In the genomic region with DNA sequence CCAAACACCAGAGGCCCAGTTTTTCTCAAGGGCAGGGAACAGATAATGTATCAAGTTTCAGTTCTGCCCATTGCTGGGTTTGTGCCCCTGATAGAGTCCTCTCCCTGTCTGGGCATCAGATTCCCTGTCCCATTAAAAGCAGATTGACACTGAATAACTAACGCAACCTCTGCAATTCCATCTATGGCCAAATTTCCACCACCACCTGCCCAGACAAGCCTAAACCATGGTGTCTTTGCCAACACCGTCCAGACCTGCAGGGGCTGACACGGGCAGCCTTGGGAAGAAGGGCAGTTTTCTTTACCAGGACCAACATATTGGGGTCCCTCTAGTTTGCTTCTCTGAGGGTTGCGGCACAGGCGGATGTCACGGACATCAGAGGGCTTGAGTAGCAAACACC, we compare ENCODE assay signal across 25 cellular contexts. TPM values are rescaled to one million over a fixed set of nuclear protein-coding genes. Genes with fewer than 3 reads are reported as not detected.
"Had no signal": no experiment of that assay in that cellular context is flagged by ENCODE, and none has a peak within 500 bp of the region (broad histone marks: within the 10 kb centered on the region; RNA-seq: fewer than 3 reads in every experiment).

No MANE protein-coding gene starts in this region.

- ATAC-seq: activated CD4-positive, alpha-beta T cell treated with anti-CD3 and anti-CD28 coated beads for 36 hours; activated CD8-positive, alpha-beta memory T cell treated with anti-CD3 and anti-CD28 coated beads, Interleukin-2, amount 10 ng/mL, durations not matched to agents 7 days and 5 days; activated CD8-positive, alpha-beta T cell treated with anti-CD3 and anti-CD28 coated beads, Interleukin-2, amount 10 ng/mL, durations not matched to agents 7 days and 5 days; activated naive CD4-positive, alpha-beta T cell treated with anti-CD3 and anti-CD28 coated beads, Interleukin-2, amount 50 U/mL, for 72 hours; pancreas; stimulated activated naive B cell treated with anti-CD40 and anti-IgM and Interleukin-4, amounts not matched to agents 10 μg/mL and 1 μg/mL and 100 μg/mL, for 72 hours; upper lobe of right lung had no signal

- H3K4me1 ChIP-seq: pancreas, psoas muscle, tibial artery, upper lobe of right lung had no signal

- H3K27me3 ChIP-seq: esophagus squamous epithelium, pancreas, suprapubic skin, tibial artery, upper lobe of right lung had no signal

- FAIRE-seq: islet of Langerhans, pancreas had no signal

- H3K4me3 ChIP-seq: coronary artery, dorsolateral prefrontal cortex, esophagus squamous epithelium, pancreas, psoas muscle, smooth muscle cell, suprapubic skin, tibial artery, upper lobe of right lung had no signal

- H3K9me3 ChIP-seq: esophagus squamous epithelium, pancreas, psoas muscle, suprapubic skin, tibial artery, upper lobe of right lung had no signal

- H3K9me3 Mint-ChIP-seq: activated naive CD4-positive, alpha-beta T cell treated with anti-CD3 and anti-CD28 coated beads, Interleukin-2, amount 50 U/mL, for 72 hours; mesothelial cell of epicardium; nephron; stimulated activated naive B cell treated with anti-CD40 and anti-IgM and Interleukin-4, amounts not matched to agents 10 μg/mL and 1 μg/mL and 100 μg/mL, for 72 hours; T-helper 2 cell treated with Interferon-gamma antibody and Interleukin-4, amounts not matched to agents 5 μg/mL and 100 μg/mL, for 36 hours had no signal

- H3K4me2 ChIP-seq: smooth muscle cell had no signal

- H3K36me3 Mint-ChIP-seq: activated CD8-positive, alpha-beta memory T cell treated with anti-CD3 and anti-CD28 coated beads, Interleukin-2, amount 10 ng/mL, durations not matched to agents 7 days and 5 days; activated naive CD4-positive, alpha-beta T cell treated with anti-CD3 and anti-CD28 coated beads, Interleukin-2, amount 50 U/mL, for 72 hours; mesothelial cell of epicardium; stimulated activated naive B cell treated with anti-CD40 and anti-IgM and Interleukin-4, amounts not matched to agents 10 μg/mL and 1 μg/mL and 100 μg/mL, for 72 hours had no signal

- H3K27ac ChIP-seq: coronary artery, dorsolateral prefrontal cortex, esophagus squamous epithelium, pancreas, psoas muscle, suprapubic skin, tibial artery, upper lobe of right lung had no signal

- H3K27ac Mint-ChIP-seq: activated CD4-positive, alpha-beta T cell treated with anti-CD3 and anti-CD28 coated beads for 36 hours; activated CD8-positive, alpha-beta memory T cell treated with anti-CD3 and anti-CD28 coated beads, Interleukin-2, amount 10 ng/mL, durations not matched to agents 7 days and 5 days; activated CD8-positive, alpha-beta T cell treated with anti-CD3 and anti-CD28 coated beads, Interleukin-2, amount 10 ng/mL, durations not matched to agents 7 days and 5 days; activated naive CD4-positive, alpha-beta T cell treated with anti-CD3 and anti-CD28 coated beads, Interleukin-2, amount 50 U/mL, for 72 hours; mesothelial cell of epicardium; nephron; stimulated activated naive B cell treated with anti-CD40 and anti-IgM and Interleukin-4, amounts not matched to agents 10 μg/mL and 1 μg/mL and 100 μg/mL, for 72 hours; T-helper 2 cell treated with Interferon-gamma antibody and Interleukin-4, amounts not matched to agents 5 μg/mL and 100 μg/mL, for 36 hours had no signal

- DNase-seq: activated CD4-positive, alpha-beta T cell treated with anti-CD3 and anti-CD28 coated beads for 36 hours; activated CD4-positive, CD25-positive, alpha-beta regulatory T cell; activated CD8-positive, alpha-beta memory T cell treated with anti-CD3 and anti-CD28 coated beads, Interleukin-2, amount 10 ng/mL, durations not matched to agents 7 days and 5 days; activated CD8-positive, alpha-beta T cell treated with anti-CD3 and anti-CD28 coated beads, Interleukin-2, amount 10 ng/mL, durations not matched to agents 7 days and 5 days; activated naive CD4-positive, alpha-beta T cell; activated T-cell treated with anti-CD3 and anti-CD28 coated beads, Interleukin-2, amount 50 U/mL, for 48 hours; esophagus squamous epithelium; foreskin melanocyte; pancreas; psoas muscle; stimulated activated CD4-positive, alpha-beta T cell treated with anti-CD3 and anti-CD28 coated beads, Interleukin-15, amount 100 ng/mL, for 24 hours; stimulated activated CD4-positive, alpha-beta T cell treated with anti-CD3 and anti-CD28 coated beads, Interleukin-2, amount 100 ng/mL, for 24 hours; stimulated activated naive B cell treated with anti-CD40 and anti-IgM and Interleukin-4, amounts not matched to agents 10 μg/mL and 1 μg/mL and 100 μg/mL, for 72 hours; T-helper 1 cell; tibial artery; upper lobe of right lung had no signal

- H3K4me3 Mint-ChIP-seq: activated CD4-positive, alpha-beta T cell treated with anti-CD3 and anti-CD28 coated beads for 36 hours; activated CD8-positive, alpha-beta memory T cell treated with anti-CD3 and anti-CD28 coated beads, Interleukin-2, amount 10 ng/mL, durations not matched to agents 7 days and 5 days; activated CD8-positive, alpha-beta T cell treated with anti-CD3 and anti-CD28 coated beads, Interleukin-2, amount 10 ng/mL, durations not matched to agents 7 days and 5 days; mesothelial cell of epicardium; nephron; stimulated activated naive B cell treated with anti-CD40 and anti-IgM and Interleukin-4, amounts not matched to agents 10 μg/mL and 1 μg/mL and 100 μg/mL, for 72 hours; T-helper 2 cell treated with Interferon-gamma antibody and Interleukin-4, amounts not matched to agents 5 μg/mL and 100 μg/mL, for 36 hours had no signal

- H3K4me1 Mint-ChIP-seq: activated CD4-positive, alpha-beta T cell treated with anti-CD3 and anti-CD28 coated beads for 36 hours; activated CD8-positive, alpha-beta memory T cell treated with anti-CD3 and anti-CD28 coated beads, Interleukin-2, amount 10 ng/mL, durations not matched to agents 7 days and 5 days; mesothelial cell of epicardium had no signal

- H3K36me3 ChIP-seq: esophagus squamous epithelium, pancreas, suprapubic skin, tibial artery, upper lobe of right lung had no signal

RNA-seq across cellular contexts. Expression of a gene that starts 26.4 kb away (rescaled TPM):
- total RNA-seq: smooth muscle cell had no signal
